Comparison of ENCODE assay signal across 27 cellular contexts in the genomic region with DNA sequence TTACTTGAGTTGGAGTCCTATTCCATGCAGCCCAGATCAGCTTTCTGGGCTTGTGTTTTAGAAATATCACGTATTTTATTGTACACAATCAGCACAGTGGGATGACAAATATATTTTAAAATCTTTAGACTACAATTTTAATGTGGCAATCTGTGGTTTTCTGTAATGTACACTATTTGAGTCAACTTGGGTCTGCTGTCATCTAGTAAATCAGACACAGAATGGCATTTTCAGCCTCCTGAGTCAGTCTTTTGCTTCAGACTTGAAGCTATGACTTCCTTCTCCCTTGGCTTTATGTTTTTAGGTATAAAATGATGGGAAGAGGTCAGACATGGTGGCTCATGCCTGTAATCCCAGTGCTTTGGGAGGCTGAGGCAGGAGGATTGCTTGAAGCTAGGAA.
DNase-seq lines count a peak whose midpoint lies in the region; ATAC-seq and TF ChIP-seq lines count a peak whose summit lies in the region.
"Had no signal": no experiment of that assay in that cellular context is flagged by ENCODE, and none has a peak within 500 bp of the region (broad histone marks: within the 10 kb centered on the region; RNA-seq: fewer than 3 reads in every experiment).

No MANE protein-coding gene starts in this region.

- POLR2A ChIA-PET in PC-3 (lab: Charles Lee; ENCODE audit: unreplicated experiment) (no interaction called here), HEK293T (lab: Yijun Ruan, JAX) (no interaction called here)

- CTCF ChIA-PET in PC-3 (lab: Charles Lee), result interaction anchor here (0.6 kb wide), 1 partner anchor 243 kb away, joined by 6 read pairs; no protein-coding TSS in a partner anchor
- CTCF ChIA-PET in HEK293T (lab: Yijun Ruan, JAX), result no interaction called here

- no peaks in the 10 kb centered on the region for H3K9me2 ChIP-seq in PC-3 (replicated peaks; ENCODE audit: low read length)

- H4K20me1 ChIP-seq in PC-3 (ENCODE audit: low read length), result no peaks in the 10 kb centered on the region

- no TSS peak for BruUV-seq in PC-3 (replicated peaks; lab: Mats Ljungman, UMichigan)

- peak; percentile 67 for ATAC-seq in PC-3
- peak; percentile 65 for ATAC-seq in stimulated activated effector memory CD8-positive, alpha-beta T cell treated with anti-CD3 and anti-CD28 coated beads, Interleukin-12 subunit alpha, Interleukin-12 subunit beta, amount 100 ng/mL, for 72 hours
- ATAC-seq: activated naive CD8-positive, alpha-beta T cell treated with anti-CD3 and anti-CD28 coated beads, Interleukin-2, amount 50 U/mL, for 24 hours; activated T-cell treated with anti-CD3 and anti-CD28 coated beads, Interleukin-2, amount 50 U/mL, for 4 hours; gastrocnemius medialis; right lobe of liver; Right ventricle myocardium inferior had no signal

- H2AFZ ChIP-seq in PC-3 (ENCODE audit: low read length), result no peak overlapping the region
- H2AFZ ChIP-seq: hepatocyte, PC-9 had no signal

- H3K9ac ChIP-seq in PC-3 (ENCODE audit: low read length), result no peak overlapping the region

- DNase-seq in GM04504 (ENCODE audit: low read depth), result peak; percentile 40
- peak; percentile 51 for DNase-seq in PC-3
- peak; percentile 60 for DNase-seq in fibroblast of mammary gland (ENCODE audit: low read depth)
- DNase-seq in stimulated activated effector memory CD8-positive, alpha-beta T cell treated with anti-CD3 and anti-CD28 coated beads, Interleukin-12 subunit alpha, Interleukin-12 subunit beta, amount 100 ng/mL, for 72 hours (ENCODE audit: low spot score in 2 of 2), result no peak
- DNase-seq in LoVo (ENCODE audit: low spot score), result no peak
- DNase-seq in HEK293T (ENCODE audit: extremely low spot score), result no peak
- no peak for DNase-seq in tibial nerve (ENCODE audit: low spot score in 2 of 2)
- DNase-seq: activated CD4-positive, alpha-beta T cell treated with anti-CD3 and anti-CD28 coated beads, Interleukin-2, amount 10 ng/mL, durations not matched to agents 7 days and 5 days; activated naive CD8-positive, alpha-beta T cell treated with anti-CD3 and anti-CD28 coated beads, Interleukin-2, amount 50 U/mL, for 24 hours; activated T-cell treated with anti-CD3 and anti-CD28 coated beads, Interleukin-2, amount 50 U/mL, for 4 hours; AML-193; CD4-positive, alpha-beta memory T cell; effector CD4-positive, alpha-beta T cell; gastrocnemius medialis; H9; KG1; NCI-H146; NCI-H2107; PC-9; right lobe of liver; stimulated activated naive CD4-positive, alpha-beta T cell; T-helper 9 cell had no signal

- H3K4me1 Mint-ChIP-seq in stimulated activated effector memory CD8-positive, alpha-beta T cell treated with anti-CD3 and anti-CD28 coated beads, Interleukin-12 subunit alpha, Interleukin-12 subunit beta, amount 100 ng/mL, for 72 hours, result peaks cover 16% of the 10 kb centered on the region
- H3K4me1 Mint-ChIP-seq: memory B cell had no signal

- no peaks in the 10 kb centered on the region for H3K36me3 Mint-ChIP-seq in stimulated activated effector memory CD8-positive, alpha-beta T cell treated with anti-CD3 and anti-CD28 coated beads, Interleukin-12 subunit alpha, Interleukin-12 subunit beta, amount 100 ng/mL, for 72 hours
- H3K36me3 Mint-ChIP-seq: brain; CD4-positive, alpha-beta memory T cell; memory B cell had no signal

- WGBS in tibial nerve, 2 donors, result 79 to 91% methylated on average over 1 of the region's 1 CpG

- TF ChIP-seq CTCF in PC-3 (conservative IDR thresholded peaks at IDR 0.05; ENCODE audit: low read depth, low read length), result no peak
- no peak for TF ChIP-seq CTCF in fibroblast of mammary gland (conservative IDR thresholded peaks at IDR 0.05; ENCODE audit: control insufficient read depth, insufficient read depth, low read depth, low read length)
- TF ChIP-seq CTCF in tibial nerve (IDR thresholded peaks at IDR 0.05), result no peak

- H3K27ac ChIP-seq in PC-3 (ENCODE audit: low read length) (no peak overlapping the region), tibial nerve (no peak overlapping the region)
- H3K27ac ChIP-seq: gastrocnemius medialis, hepatocyte, PC-9, right lobe of liver, suprapubic skin had no signal

- no peaks in the 10 kb centered on the region for H3K4me1 ChIP-seq in PC-3 (ENCODE audit: insufficient read depth, low read length)
- H3K4me1 ChIP-seq in tibial nerve, result no peaks in the 10 kb centered on the region
- H3K4me1 ChIP-seq: gastrocnemius medialis, right lobe of liver, suprapubic skin had no signal

- H3K36me3 ChIP-seq in PC-3 (ENCODE audit: low read depth, low read length) (no peaks in the 10 kb centered on the region), tibial nerve (no peaks in the 10 kb centered on the region)
- H3K36me3 ChIP-seq: gastrocnemius medialis, right lobe of liver, suprapubic skin had no signal

- no peak overlapping the region for H3K27ac Mint-ChIP-seq in stimulated activated effector memory CD8-positive, alpha-beta T cell treated with anti-CD3 and anti-CD28 coated beads, Interleukin-12 subunit alpha, Interleukin-12 subunit beta, amount 100 ng/mL, for 72 hours
- H3K27ac Mint-ChIP-seq: activated CD4-positive, alpha-beta T cell treated with anti-CD3 and anti-CD28 coated beads, Interleukin-2, amount 10 ng/mL, durations not matched to agents 7 days and 5 days; activated naive CD8-positive, alpha-beta T cell treated with anti-CD3 and anti-CD28 coated beads, Interleukin-2, amount 50 U/mL, for 24 hours; brain; CD4-positive, alpha-beta memory T cell; H9; memory B cell had no signal

- H3K9me3 ChIP-seq in PC-3 (ENCODE audit: low read length) (no peaks in the 10 kb centered on the region), tibial nerve (no peaks in the 10 kb centered on the region)
- H3K9me3 ChIP-seq: gastrocnemius medialis, right lobe of liver, suprapubic skin had no signal

- no peaks in the 10 kb centered on the region for H3F3A ChIP-seq in PC-3 (ENCODE audit: low read length, unreplicated experiment)

- H3K4me3 ChIP-seq in PC-3 (ENCODE audit: low read length) (no peak overlapping the region), fibroblast of mammary gland (ENCODE audit: control insufficient read depth, low read depth, low read length) (no peak overlapping the region), tibial nerve (no peak overlapping the region)
- H3K4me3 ChIP-seq: gastrocnemius medialis, hepatocyte, PC-9, right lobe of liver, suprapubic skin had no signal

- TF ChIP-seq EP300 in tibial nerve (IDR thresholded peaks at IDR 0.05), result no peak

- no peak overlapping the region for H3K4me3 Mint-ChIP-seq in stimulated activated effector memory CD8-positive, alpha-beta T cell treated with anti-CD3 and anti-CD28 coated beads, Interleukin-12 subunit alpha, Interleukin-12 subunit beta, amount 100 ng/mL, for 72 hours
- H3K4me3 Mint-ChIP-seq: activated CD4-positive, alpha-beta T cell treated with anti-CD3 and anti-CD28 coated beads, Interleukin-2, amount 10 ng/mL, durations not matched to agents 7 days and 5 days; activated naive CD8-positive, alpha-beta T cell treated with anti-CD3 and anti-CD28 coated beads, Interleukin-2, amount 50 U/mL, for 24 hours; activated T-cell treated with anti-CD3 and anti-CD28 coated beads, Interleukin-2, amount 50 U/mL, for 4 hours; brain; CD4-positive, alpha-beta memory T cell; H9; memory B cell had no signal

- H3K9me3 Mint-ChIP-seq in stimulated activated effector memory CD8-positive, alpha-beta T cell treated with anti-CD3 and anti-CD28 coated beads, Interleukin-12 subunit alpha, Interleukin-12 subunit beta, amount 100 ng/mL, for 72 hours, result no peaks in the 10 kb centered on the region
- H3K9me3 Mint-ChIP-seq: activated CD4-positive, alpha-beta T cell treated with anti-CD3 and anti-CD28 coated beads, Interleukin-2, amount 10 ng/mL, durations not matched to agents 7 days and 5 days; activated naive CD8-positive, alpha-beta T cell treated with anti-CD3 and anti-CD28 coated beads, Interleukin-2, amount 50 U/mL, for 24 hours; activated T-cell treated with anti-CD3 and anti-CD28 coated beads, Interleukin-2, amount 50 U/mL, for 4 hours; brain; H9; memory B cell had no signal

- H3K4me2 ChIP-seq in PC-3 (ENCODE audit: low read length), result no peak overlapping the region
- H3K4me2 ChIP-seq: hepatocyte, PC-9 had no signal

- H3K79me2 ChIP-seq in PC-3 (ENCODE audit: low read length), result no peaks in the 10 kb centered on the region
- H3K79me2 ChIP-seq: hepatocyte had no signal

- H3K27me3 ChIP-seq in PC-3 (ENCODE audit: low read length) (no peaks in the 10 kb centered on the region), tibial nerve (no peaks in the 10 kb centered on the region)
- H3K27me3 ChIP-seq: gastrocnemius medialis, hepatocyte, right lobe of liver, suprapubic skin had no signal

- intact Hi-C loops in PC-3 (cut with micrococcal nuclease), result no loop called here

- TF ChIP-seq POLR2A in tibial nerve (IDR thresholded peaks at IDR 0.05), result no peak

TF ChIP-seq in HEK293T, 16 proteins besides CTCF, POLR2A, EP300 and RAD21:
- TF ChIP-seq HDGF (IDR thresholded peaks at IDR 0.05; ENCODE audit: borderline replicate concordance) (no peak), BHLHE40 (IDR thresholded peaks at IDR 0.05; ENCODE audit: borderline replicate concordance) (no peak), TARDBP (IDR thresholded peaks at IDR 0.05) (no peak), FOXA1 (IDR thresholded peaks at IDR 0.05) (no peak), FOXM1 (IDR thresholded peaks at IDR 0.05; ENCODE audit: borderline replicate concordance) (no peak), L3MBTL2 (conservative IDR thresholded peaks at IDR 0.05) (no peak), ELF4 (IDR thresholded peaks at IDR 0.05) (no peak), SUZ12 (IDR thresholded peaks at IDR 0.05) (no peak), LEF1 (IDR thresholded peaks at IDR 0.05; ENCODE audit: borderline replicate concordance) (no peak), ARNT (IDR thresholded peaks at IDR 0.05) (no peak), NFRKB (IDR thresholded peaks at IDR 0.05) (no peak)

Comparison
In these comparisons a context has a peak if more than half of its experiments do, and no peak if none do; other contexts are left out.
1. DNase-seq: peak in GM04504 (single experiment), PC-3 (single experiment) and fibroblast of mammary gland (single experiment); none in stimulated activated effector memory CD8-positive, alpha-beta T cell treated with anti-CD3 and anti-CD28 coated beads, Interleukin-12 subunit alpha, Interleukin-12 subunit beta, amount 100 ng/mL, for 72 hours (0 of 2), LoVo (single experiment), HEK293T (single experiment) and tibial nerve (0 of 2).